8 cellular contexts compared by ENCODE assay signal in genomic region chr10:118047363-118047719, GRCh38. TPM values are rescaled to one million over a fixed set of nuclear protein-coding genes. Genes with fewer than 3 reads are reported as not detected.
DNase-seq lines count a peak whose midpoint lies in the region; ATAC-seq and TF ChIP-seq lines count a peak whose summit lies in the region.

No MANE protein-coding gene starts in this region.

- no peak overlapping the region for H2AK5ac ChIP-seq in mesenchymal stem cell (ENCODE audit: low read length, severe bottlenecking)

- H3K14ac ChIP-seq in mesenchymal stem cell (ENCODE audit: low read length in 2 of 2), result no peak overlapping the region

- no peaks in the 10 kb centered on the region for H3K36me3 Mint-ChIP-seq in MCF 10A (ENCODE audit: insufficient read depth, unreplicated experiment)

- peaks cover 20% of the 10 kb centered on the region for H3K4me1 Mint-ChIP-seq in MCF 10A (ENCODE audit: insufficient read depth, unreplicated experiment)

- H3K27me3 ChIP-seq in mesenchymal stem cell (ENCODE audit: control insufficient read depth in 1 of 2, insufficient read depth in 1 of 2, low read length in 2 of 2), result no peaks in the 10 kb centered on the region

- H3K9me3 Mint-ChIP-seq in MCF 10A (ENCODE audit: unreplicated experiment), result no peaks in the 10 kb centered on the region

- DNase-seq in Right ventricle myocardium superior (peak; percentile 45), Right ventricle myocardium inferior (ENCODE audit: missing footprints) (no peak), MCF 10A (ENCODE audit: unreplicated experiment) (no peak), mesenchymal stem cell (no peak), NCI-H1092 treated with DMSO at 0.1 percent for 48 hours (lab: John Stamatoyannopoulos, UW) (no peak)
- no peak for DNase-seq in stimulated activated CD4-positive, alpha-beta T cell treated with anti-CD3 and anti-CD28 coated beads, Interleukin-12 subunit alpha, Interleukin-12 subunit beta, amount 100 ng/mL, for 4 hours

- intact Hi-C loops in Right ventricle myocardium superior (cut with DNase I) (no loop called here), Right ventricle myocardium inferior (cut with DNase I) (loop anchor here (5.0 to 10.0 kb wide), 3 partner anchors 70 to 673 kb away; partner anchors contain the start of gene PDZD8), MCF 10A (cut with micrococcal nuclease) (loop anchor here (5.0 to 10.0 kb wide), 4 partner anchors 245 to 510 kb away; no protein-coding TSS in a partner anchor)

- 85% methylated on average over 15 of the region's 15 CpGs for WGBS in mesenchymal stem cell

- POLR2A ChIA-PET in MCF 10A (lab: Yijun Ruan, JAX), result no interaction called here

- peaks cover 5% of the 10 kb centered on the region for H3K4me1 ChIP-seq in mesenchymal stem cell (ENCODE audit: control insufficient read depth, insufficient read depth, low read depth, low read length)

- H3K18ac ChIP-seq in mesenchymal stem cell (ENCODE audit: low read depth in 1 of 2, low read length in 2 of 2), result no peak overlapping the region

- H3K23ac ChIP-seq in mesenchymal stem cell (ENCODE audit: low read length in 2 of 2), result no peak overlapping the region

- peak overlapping the region; percentile 94 for H4K8ac ChIP-seq in mesenchymal stem cell (ENCODE audit: low read length)

- H3K9ac ChIP-seq in mesenchymal stem cell (ENCODE audit: low read length), result peak overlapping the region; percentile 95

- H3K4me3 Mint-ChIP-seq in MCF 10A (ENCODE audit: unreplicated experiment), result peak overlapping the region; percentile 82

- peak overlapping the region; percentile 69 to 90 for H3K4me3 ChIP-seq in mesenchymal stem cell (ENCODE audit: insufficient read depth in 1 of 2, low read depth in 1 of 2, low read length in 2 of 2)

- H3K36me3 ChIP-seq in mesenchymal stem cell (ENCODE audit: control insufficient read depth in 1 of 2, insufficient read depth in 2 of 2, low read depth in 1 of 2, low read length in 2 of 2), result no peaks in the 10 kb centered on the region

- ATAC-seq in Right ventricle myocardium superior (ENCODE audit: poor library complexity), result no peak
- ATAC-seq in Right ventricle myocardium inferior, result no peak
- no peak for ATAC-seq in HG02610 (IDR thresholded peaks at IDR 0.05; ENCODE audit: unreplicated experiment)
- no peak for ATAC-seq in HG03457 (IDR thresholded peaks at IDR 0.05; ENCODE audit: unreplicated experiment)

- no peak overlapping the region for H3K4ac ChIP-seq in mesenchymal stem cell (ENCODE audit: low read depth in 1 of 2, low read length in 2 of 2)

- BruUV-seq in MCF 10A (replicated peaks; lab: Mats Ljungman, UMichigan), result TSS peak; percentile 59

- no peaks in the 10 kb centered on the region for H3K27me3 Mint-ChIP-seq in MCF 10A (ENCODE audit: insufficient read depth, unreplicated experiment)

- peak overlapping the region; percentile 86 for H3K4me2 ChIP-seq in mesenchymal stem cell (ENCODE audit: low read length, poor library complexity, severe bottlenecking)

- H2BK120ac ChIP-seq in mesenchymal stem cell (ENCODE audit: low read depth, low read length), result no peak overlapping the region

- H2BK15ac ChIP-seq in mesenchymal stem cell (ENCODE audit: low read depth, poor library complexity, severe bottlenecking), result no peak overlapping the region

- TF ChIP-seq CTCF in MCF 10A (IDR thresholded peaks at IDR 0.05; ENCODE audit: unreplicated experiment), result no peak

- H2BK12ac ChIP-seq in mesenchymal stem cell (ENCODE audit: low read length in 2 of 2), result no peak overlapping the region

- no peaks in the 10 kb centered on the region for H3K9me3 ChIP-seq in mesenchymal stem cell (ENCODE audit: control insufficient read depth, low read length)

- H3K79me1 ChIP-seq in mesenchymal stem cell (replicated peaks; ENCODE audit: low read length, poor library complexity, severe bottlenecking), result peaks cover 5% of the 10 kb centered on the region

- CTCF ChIA-PET in MCF 10A (lab: Yijun Ruan, JAX), result no interaction called here

- H4K91ac ChIP-seq in mesenchymal stem cell (ENCODE audit: low read length), result peak overlapping the region; percentile 20

- no peak overlapping the region for H3K27ac ChIP-seq in mesenchymal stem cell (ENCODE audit: low read length, poor library complexity, severe bottlenecking)

- peak overlapping the region; percentile 87 for H3K27ac Mint-ChIP-seq in MCF 10A (ENCODE audit: low read depth, unreplicated experiment)

- no peak overlapping the region for H2BK5ac ChIP-seq in mesenchymal stem cell (ENCODE audit: low read depth, low read length, poor library complexity, severe bottlenecking)

- H2AFZ ChIP-seq in mesenchymal stem cell (ENCODE audit: low read depth, low read length), result peak overlapping the region; percentile 91

RNA-seq across cellular contexts. Expression of gene RAB11FIP2, which starts 0.6 kb away (rescaled TPM):
- 9.4 TPM for total RNA-seq in Right ventricle myocardium superior
- 12.8 TPM for total RNA-seq in Right ventricle myocardium inferior
- total RNA-seq in MCF 10A (2022), result 23.9 and 27.1 TPM in 2 replicates
- 14.3 TPM for polyA plus RNA-seq in mesenchymal stem cell (2013, experiment 1 of 2)
- polyA plus RNA-seq in mesenchymal stem cell (2013, experiment 2 of 2), result 15.3 TPM
